Comparison of ENCODE assay signal across 15 cellular contexts in genomic region chr17:54153423-54153822, GRCh38.
DNase-seq lines count a peak whose midpoint lies in the region; ATAC-seq and TF ChIP-seq lines count a peak whose summit lies in the region.
"Had no signal": no experiment of that assay in that cellular context is flagged by ENCODE, and none has a peak within 500 bp of the region (broad histone marks: within the 10 kb centered on the region; RNA-seq: fewer than 3 reads in every experiment).

No MANE protein-coding gene starts in this region.

- DNase-seq in NCI-H524 treated with DMSO at 0.1 percent for 48 hours (lab: John Stamatoyannopoulos, UW) = peak; percentile 62
- peak; percentile 20 for DNase-seq in WERI-Rb-1
- peak; percentile 80 for DNase-seq in neural progenitor cell (ENCODE audit: low spot score)
- no peak for DNase-seq in MM.1S
- DNase-seq: C1 segment of cervical spinal cord; Caco-2; CD8-positive, alpha-beta T cell; DMS 273 treated with DMSO at 0.1 percent for 48 hours; DMS79 treated with DMSO at 0.1 percent for 48 hours; GF-D8; GOT3; HFFc6 had no signal

- ATAC-seq in HG02678 (IDR thresholded peaks at IDR 0.05; ENCODE audit: unreplicated experiment) (no peak), HG03139 (IDR thresholded peaks at IDR 0.05; ENCODE audit: unreplicated experiment) (no peak)
- ATAC-seq: CD8-positive, alpha-beta T cell had no signal

- H3K4me1 ChIP-seq in neural progenitor cell (peaks cover 15% of the 10 kb centered on the region), MM.1S (ENCODE audit: low read length) (no peaks in the 10 kb centered on the region)
- H3K4me1 ChIP-seq: Caco-2, HAP-1 had no signal

- H3K27ac Mint-ChIP-seq in neural progenitor cell = no peak overlapping the region
- H3K27ac Mint-ChIP-seq: CD8-positive, alpha-beta T cell; HFFc6 had no signal

- H3K36me3 ChIP-seq in WERI-Rb-1 = no peaks in the 10 kb centered on the region
- no peaks in the 10 kb centered on the region for H3K36me3 ChIP-seq in neural progenitor cell
- no peaks in the 10 kb centered on the region for H3K36me3 ChIP-seq in MM.1S (replicated peaks; ENCODE audit: insufficient read depth, low read length)
- H3K36me3 ChIP-seq: HAP-1 had no signal

- H3K79me2 ChIP-seq in neural progenitor cell (ENCODE audit: low read depth) = no peaks in the 10 kb centered on the region
- no peaks in the 10 kb centered on the region for H3K79me2 ChIP-seq in MM.1S (ENCODE audit: low read length)

- no peaks in the 10 kb centered on the region for H3K36me3 Mint-ChIP-seq in neural progenitor cell
- H3K36me3 Mint-ChIP-seq: CD8-positive, alpha-beta T cell had no signal

- H2AFZ ChIP-seq in neural progenitor cell (replicated peaks) (no peak overlapping the region), MM.1S (ENCODE audit: low read length) (no peak overlapping the region)

- H3K4me2 ChIP-seq in neural progenitor cell (peak overlapping the region; percentile 41), MM.1S (ENCODE audit: low read depth, low read length) (no peak overlapping the region)

- H3K27me3 ChIP-seq in WERI-Rb-1 (ENCODE audit: insufficient read depth, low read depth, severe bottlenecking) = no peaks in the 10 kb centered on the region
- no peaks in the 10 kb centered on the region for H3K27me3 ChIP-seq in neural progenitor cell
- no peaks in the 10 kb centered on the region for H3K27me3 ChIP-seq in MM.1S (replicated peaks; ENCODE audit: insufficient read depth, low read length)

- peaks cover 8% of the 10 kb centered on the region for H3K27me3 Mint-ChIP-seq in neural progenitor cell (ENCODE audit: insufficient read depth, low read depth)

- peaks cover 19% of the 10 kb centered on the region for H3K4me1 Mint-ChIP-seq in neural progenitor cell

- TF ChIP-seq CTCF in WERI-Rb-1 (IDR thresholded peaks at IDR 0.05; ENCODE audit: low read depth, low read length) = no peak
- TF ChIP-seq CTCF in neural progenitor cell (IDR thresholded peaks at IDR 0.05) = no peak
- TF ChIP-seq CTCF in MM.1S (IDR thresholded peaks at IDR 0.05; ENCODE audit: low read length) = no peak

- H3K9ac ChIP-seq in neural progenitor cell (no peak overlapping the region), MM.1S (ENCODE audit: low read length) (no peak overlapping the region)

- H3K9me3 Mint-ChIP-seq in neural progenitor cell = peaks cover 3% of the 10 kb centered on the region

- no peaks in the 10 kb centered on the region for H3K9me2 ChIP-seq in MM.1S (replicated peaks; ENCODE audit: insufficient read depth, low read length)

- no peaks in the 10 kb centered on the region for H3K9me3 ChIP-seq in WERI-Rb-1 (ENCODE audit: severe bottlenecking)
- H3K9me3 ChIP-seq in neural progenitor cell (ENCODE audit: low read depth) = no peaks in the 10 kb centered on the region
- H3K9me3 ChIP-seq in MM.1S (replicated peaks; ENCODE audit: insufficient read depth, low read length) = no peaks in the 10 kb centered on the region
- H3K9me3 ChIP-seq: Caco-2, HAP-1 had no signal

- H3K4me3 ChIP-seq in WERI-Rb-1 (ENCODE audit: low read depth, low read length) = no peak overlapping the region
- no peak overlapping the region for H3K4me3 ChIP-seq in neural progenitor cell
- no peak overlapping the region for H3K4me3 ChIP-seq in MM.1S (ENCODE audit: low read length)
- H3K4me3 ChIP-seq: HAP-1 had no signal

- no peaks in the 10 kb centered on the region for H3F3A ChIP-seq in neural progenitor cell (ENCODE audit: low read depth)
- H3F3A ChIP-seq in MM.1S (ENCODE audit: insufficient read depth, low read length) = no peaks in the 10 kb centered on the region

- no peak overlapping the region for H3K27ac ChIP-seq in WERI-Rb-1
- no peak overlapping the region for H3K27ac ChIP-seq in neural progenitor cell
- no peak overlapping the region for H3K27ac ChIP-seq in MM.1S (ENCODE audit: low read length)

- H3K4me3 Mint-ChIP-seq in neural progenitor cell = no peak overlapping the region
- H3K4me3 Mint-ChIP-seq: CD8-positive, alpha-beta T cell; HFFc6 had no signal

- H4K20me1 ChIP-seq in neural progenitor cell (ENCODE audit: low read depth) (no peaks in the 10 kb centered on the region), MM.1S (ENCODE audit: insufficient read depth, low read length) (no peaks in the 10 kb centered on the region)
